In genomic region chr13:58991826-58992477, GRCh38 we compare ENCODE assay signal across 17 cellular contexts.
"Had no signal": no experiment of that assay in that cellular context is flagged by ENCODE, and none has a peak within 500 bp of the region (broad histone marks: within the 10 kb centered on the region; RNA-seq: fewer than 3 reads in every experiment).

No MANE protein-coding gene starts in this region.

- H3K27ac Mint-ChIP-seq: activated CD4-positive, alpha-beta memory T cell treated with anti-CD3 and anti-CD28 coated beads, Interleukin-2, amount 10 ng/mL, durations not matched to agents 7 days and 5 days; activated naive CD8-positive, alpha-beta T cell treated with anti-CD3 and anti-CD28 coated beads, Interleukin-2, amount 10 ng/mL, durations not matched to agents 7 days and 5 days; memory B cell; natural killer cell treated with Interleukin-12 subunit alpha and Interleukin-12 subunit beta and Interleukin-15 and Interleukin-18, amount 100 ng/mL, for 72 hours; progenitor cell of endocrine pancreas had no signal

- H3K4me3 Mint-ChIP-seq: activated CD4-positive, alpha-beta memory T cell treated with anti-CD3 and anti-CD28 coated beads, Interleukin-2, amount 10 ng/mL, durations not matched to agents 7 days and 5 days; activated naive CD8-positive, alpha-beta T cell treated with anti-CD3 and anti-CD28 coated beads, Interleukin-2, amount 10 ng/mL, durations not matched to agents 7 days and 5 days; memory B cell; natural killer cell treated with Interleukin-12 subunit alpha and Interleukin-12 subunit beta and Interleukin-15 and Interleukin-18, amount 100 ng/mL, for 72 hours had no signal

- H3K4me3 ChIP-seq: esophagus squamous epithelium, sigmoid colon, testis, upper lobe of right lung had no signal

- H3K4me1 Mint-ChIP-seq: activated CD4-positive, alpha-beta memory T cell treated with anti-CD3 and anti-CD28 coated beads, Interleukin-2, amount 10 ng/mL, durations not matched to agents 7 days and 5 days; activated naive CD8-positive, alpha-beta T cell treated with anti-CD3 and anti-CD28 coated beads, Interleukin-2, amount 10 ng/mL, durations not matched to agents 7 days and 5 days; memory B cell had no signal

- H3K27ac ChIP-seq: sigmoid colon, testis, upper lobe of right lung had no signal

- H3K27me3 Mint-ChIP-seq: activated CD4-positive, alpha-beta memory T cell treated with anti-CD3 and anti-CD28 coated beads, Interleukin-2, amount 10 ng/mL, durations not matched to agents 7 days and 5 days; activated naive CD8-positive, alpha-beta T cell treated with anti-CD3 and anti-CD28 coated beads, Interleukin-2, amount 10 ng/mL, durations not matched to agents 7 days and 5 days; memory B cell; natural killer cell treated with Interleukin-12 subunit alpha and Interleukin-12 subunit beta and Interleukin-15 and Interleukin-18, amount 100 ng/mL, for 72 hours; progenitor cell of endocrine pancreas had no signal

- H3K4me1 ChIP-seq: esophagus squamous epithelium, sigmoid colon, testis, upper lobe of right lung had no signal

- H3K36me3 Mint-ChIP-seq: activated naive CD8-positive, alpha-beta T cell treated with anti-CD3 and anti-CD28 coated beads, Interleukin-2, amount 10 ng/mL, durations not matched to agents 7 days and 5 days; memory B cell; natural killer cell treated with Interleukin-12 subunit alpha and Interleukin-12 subunit beta and Interleukin-15 and Interleukin-18, amount 100 ng/mL, for 72 hours had no signal

- DNase-seq: activated CD4-positive, alpha-beta memory T cell treated with anti-CD3 and anti-CD28 coated beads, Interleukin-2, amount 10 ng/mL, durations not matched to agents 7 days and 5 days; activated naive CD8-positive, alpha-beta T cell treated with anti-CD3 and anti-CD28 coated beads, Interleukin-2, amount 10 ng/mL, durations not matched to agents 7 days and 5 days; anterior cingulate cortex; esophagus squamous epithelium; foreskin fibroblast; occipital lobe; sigmoid colon; stimulated activated CD4-positive, alpha-beta T cell treated with anti-CD3 and anti-CD28 coated beads, Interleukin-2, amount 100 ng/mL, for 48 hours; stimulated activated CD8-positive, alpha-beta memory T cell treated with anti-CD3 and anti-CD28 coated beads, Interleukin-4, amount 100 ng/mL, for 48 hours; stimulated activated naive CD8-positive, alpha-beta T cell treated with anti-CD3 and anti-CD28 coated beads, Interleukin-15, Interleukin-2, amounts not matched to agents 100 U/mL and 50 U/mL, for 24 hours; T-helper 9 cell; testis; upper lobe of right lung had no signal

- ATAC-seq: left lobe of liver; natural killer cell treated with Interleukin-12 subunit alpha and Interleukin-12 subunit beta and Interleukin-15 and Interleukin-18, amount 100 ng/mL, for 72 hours; stimulated activated naive CD8-positive, alpha-beta T cell treated with anti-CD3 and anti-CD28 coated beads, Interleukin-15, Interleukin-2, amounts not matched to agents 100 U/mL and 50 U/mL, for 24 hours; upper lobe of right lung had no signal

- H3K9me3 ChIP-seq: esophagus squamous epithelium, sigmoid colon, testis, upper lobe of right lung had no signal

- H3K27me3 ChIP-seq: esophagus squamous epithelium, sigmoid colon, testis, upper lobe of right lung had no signal

- H3K9me3 Mint-ChIP-seq: activated CD4-positive, alpha-beta memory T cell treated with anti-CD3 and anti-CD28 coated beads, Interleukin-2, amount 10 ng/mL, durations not matched to agents 7 days and 5 days had no signal

- H3K36me3 ChIP-seq: esophagus squamous epithelium, sigmoid colon, upper lobe of right lung had no signal
